In genomic region chr14:74611672-74612345, GRCh38 we compare ENCODE assay signal across 8 cellular contexts. TPM values are rescaled to one million over a fixed set of nuclear protein-coding genes. Genes with fewer than 3 reads are reported as not detected.
DNase-seq lines count a peak whose midpoint lies in the region; ATAC-seq and TF ChIP-seq lines count a peak whose summit lies in the region.

Gene LTBP2, minus strand, starts transcription at chr14:74612237. Its CDS starts 293 bp downstream, at chr14:74611944.

- no peak for ATAC-seq in activated CD4-positive, alpha-beta T cell treated with anti-CD3 and anti-CD28 coated beads for 36 hours
- ATAC-seq in WTC11 (peak; percentile 8), GM18505 (IDR thresholded peaks at IDR 0.05; ENCODE audit: unreplicated experiment) (no peak)

- TF ChIP-seq CTCF in WTC11 (IDR thresholded peaks at IDR 0.05) (no peak), esophagus squamous epithelium (IDR thresholded peaks at IDR 0.05) (no peak), nephron (IDR thresholded peaks at IDR 0.05; ENCODE audit: unreplicated experiment in 3 of 3) (no peak)

- POLR2A ChIA-PET in activated CD4-positive, alpha-beta T cell treated with anti-CD3 and anti-CD28 coated beads for 36 hours (lab: Charles Lee), result interaction anchor here (0.7 kb wide), 1 partner anchor 12 kb away, joined by 3 read pairs; no protein-coding TSS in a partner anchor
- POLR2A ChIA-PET in WTC11 (lab: Charles Lee), result interaction anchor here (0.9 kb wide), 1 partner anchor 80 kb away, joined by 3 read pairs; no protein-coding TSS in a partner anchor

- no peaks in the 10 kb centered on the region for H3K36me3 Mint-ChIP-seq in activated CD4-positive, alpha-beta T cell treated with anti-CD3 and anti-CD28 coated beads for 36 hours (ENCODE audit: low read depth)
- no peaks in the 10 kb centered on the region for H3K36me3 Mint-ChIP-seq in WTC11
- no peaks in the 10 kb centered on the region for H3K36me3 Mint-ChIP-seq in nephron (ENCODE audit: low read depth)

- no peaks in the 10 kb centered on the region for H3K9me3 ChIP-seq in esophagus squamous epithelium

- peak within 1 kb of the TSS; percentile 63 to 78 (median 72) for H3K27ac ChIP-seq in esophagus squamous epithelium

- intact Hi-C loops in activated CD4-positive, alpha-beta T cell treated with anti-CD3 and anti-CD28 coated beads for 36 hours (cut with DNase I, micrococcal nuclease), result loop anchor here (1.0 to 5.0 kb wide), 11 partner anchors 100 to 390 kb away; partner anchors contain the start of genes AREL1 (in 2 of the 2), FCF1 (in 2 of the 2), DLST (in 1 of the 2) and EIF2B2 (in 1 of the 2)
- intact Hi-C loops in esophagus squamous epithelium (cut with DNase I), result no loop called here

- 0% methylated on average over 5 of the region's 70 CpGs; no CpG with 5 or more reads in 1 of the 2 donors for WGBS in esophagus squamous epithelium, 2 donors

- peaks cover 15% of the 10 kb centered on the region for H3K27me3 Mint-ChIP-seq in activated CD4-positive, alpha-beta T cell treated with anti-CD3 and anti-CD28 coated beads for 36 hours
- H3K27me3 Mint-ChIP-seq in WTC11 (ENCODE audit: low read depth), result peaks cover 68% of the 10 kb centered on the region
- peaks cover 54% of the 10 kb centered on the region for H3K27me3 Mint-ChIP-seq in nephron (ENCODE audit: low read depth)

- TF ChIP-seq POLR2A in esophagus squamous epithelium (IDR thresholded peaks at IDR 0.05), result no peak
- TF ChIP-seq POLR2A in GM18505 (IDR thresholded peaks at IDR 0.05; ENCODE audit: borderline replicate concordance, extremely low read depth, insufficient read depth, insufficient read length), result no peak

- H3K4me1 Mint-ChIP-seq in activated CD4-positive, alpha-beta T cell treated with anti-CD3 and anti-CD28 coated beads for 36 hours, result peaks cover 28% of the 10 kb centered on the region
- peaks cover 15% of the 10 kb centered on the region for H3K4me1 Mint-ChIP-seq in WTC11
- H3K4me1 Mint-ChIP-seq in nephron, result peaks cover 34% of the 10 kb centered on the region

- peak within 1 kb of the TSS; percentile 62 for H3K4me3 Mint-ChIP-seq in activated CD4-positive, alpha-beta T cell treated with anti-CD3 and anti-CD28 coated beads for 36 hours
- peak within 1 kb of the TSS; percentile 76 for H3K4me3 Mint-ChIP-seq in WTC11
- peak within 1 kb of the TSS; percentile 76 to 88 (median 82) for H3K4me3 Mint-ChIP-seq in nephron

- H3K9me3 Mint-ChIP-seq in activated CD4-positive, alpha-beta T cell treated with anti-CD3 and anti-CD28 coated beads for 36 hours (ENCODE audit: low read depth), result no peaks in the 10 kb centered on the region
- H3K9me3 Mint-ChIP-seq in WTC11 (no peaks in the 10 kb centered on the region), nephron (no peaks in the 10 kb centered on the region)

- H3K36me3 ChIP-seq in esophagus squamous epithelium, result no peaks in the 10 kb centered on the region

- peak; percentile 31 for DNase-seq in activated CD4-positive, alpha-beta T cell treated with anti-CD3 and anti-CD28 coated beads for 36 hours
- DNase-seq in activated CD4-positive, alpha-beta T cell treated with anti-CD3 and anti-CD28 coated beads, Interleukin-2, amount 50 U/mL, for 1 hour, result no peak
- peak; percentile 26 for DNase-seq in WTC11 (ENCODE audit: low spot score)
- no peak for DNase-seq in esophagus squamous epithelium (lab: John Stamatoyannopoulos, UW)
- no peak for DNase-seq in NCI-H1436 treated with DMSO at 0.1 percent for 48 hours (lab: John Stamatoyannopoulos, UW)
- DNase-seq in AML-193 (lab: John Stamatoyannopoulos, UW), result no peak

- H3K27ac Mint-ChIP-seq in activated CD4-positive, alpha-beta T cell treated with anti-CD3 and anti-CD28 coated beads for 36 hours, result no peak within 1 kb of the TSS
- no peak within 1 kb of the TSS for H3K27ac Mint-ChIP-seq in WTC11
- H3K27ac Mint-ChIP-seq in nephron, result no peak within 1 kb of the TSS

- peaks cover 0 to 14% (median 0%) of the 10 kb centered on the region in 4 donors for H3K27me3 ChIP-seq in esophagus squamous epithelium

- H3K4me3 ChIP-seq in esophagus squamous epithelium, result peak within 1 kb of the TSS; percentile 54 to 84 (median 72)

- CTCF ChIA-PET in activated CD4-positive, alpha-beta T cell treated with anti-CD3 and anti-CD28 coated beads for 36 hours (lab: Charles Lee), result interaction anchor here (0.6 to 2.5 kb wide), 12 partner anchors 8 to 434 kb away, joined by 3 to 9 read pairs (median 4); partner anchors contain the start of genes ISCA2, NPC2 and YLPM1
- CTCF ChIA-PET in WTC11 (lab: Charles Lee), result interaction anchor here (0.6 to 5.9 kb wide), 31 partner anchors 9 to 354 kb away, joined by 3 to 110 read pairs (median 5); partner anchors contain the start of genes ISCA2, NPC2, RPS6KL1 and YLPM1

- H3K4me1 ChIP-seq in esophagus squamous epithelium, result peaks cover 45 to 83% (median 62%) of the 10 kb centered on the region in 3 donors

TF ChIP-seq in WTC11, 78 proteins besides CTCF, POLR2A, EP300 and RAD21 (continues in another document):
- TF ChIP-seq TP53 (CRISPR knock-in tag; IDR thresholded peaks at IDR 0.05) (peak; percentile 37; the same call in 1 of the 2 replicates), PRDM15 (CRISPR knock-in tag; IDR thresholded peaks at IDR 0.05) (no peak), ZNF425 (CRISPR knock-in tag; conservative IDR thresholded peaks at IDR 0.05) (no peak), MAX (CRISPR knock-in tag; IDR thresholded peaks at IDR 0.05) (0 out of 2 replicates have a peak, but pooled peaks have one; percentile 23), ZNF512 (CRISPR knock-in tag; IDR thresholded peaks at IDR 0.05; ENCODE audit: borderline replicate concordance) (no peak)

RNA-seq across cellular contexts. Expression of gene LTBP2, which starts in this region (rescaled TPM):
- under 1 TPM; 0.04 to 0.37 TPM for total RNA-seq in activated CD4-positive, alpha-beta T cell treated with anti-CD3 and anti-CD28 coated beads for 36 hours
- total RNA-seq in WTC11 (2021) (1.2 TPM in 3 replicates), esophagus squamous epithelium (10 to 100 TPM; 10.3 to 41.6 (median 17.0) TPM)

Comparison
In these comparisons a context has a peak if more than half of its experiments do, and no peak if none do; other contexts are left out.
1. Peak in DNase-seq in activated CD4-positive, alpha-beta T cell treated with anti-CD3 and anti-CD28 coated beads for 36 hours; RNA of the gene not detected or under 1 TPM.